ENCODE assay signal across 13 cellular contexts in the genomic region with DNA sequence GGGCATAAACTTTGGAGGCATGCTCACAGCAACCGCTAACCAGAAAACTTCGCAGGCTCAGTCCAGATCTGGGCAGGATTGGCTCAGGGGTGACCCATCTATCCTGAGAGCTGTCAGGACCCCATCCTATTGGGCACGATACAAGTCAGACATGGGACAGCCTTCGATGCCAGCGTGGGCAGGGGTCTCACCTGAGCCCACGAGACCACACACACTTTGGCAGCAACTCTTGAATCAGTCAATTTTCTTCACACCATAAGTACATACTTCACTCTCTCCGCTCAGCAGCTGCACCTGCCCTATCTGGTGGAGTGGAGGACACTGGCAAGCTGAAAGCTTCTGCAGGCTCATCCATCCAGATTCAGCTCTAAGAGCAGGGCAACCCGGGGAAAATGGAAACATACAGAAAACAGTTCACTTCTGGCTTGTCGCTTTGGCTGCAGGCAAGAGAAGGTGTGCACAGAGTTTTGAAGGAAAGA. TPM values are rescaled to one million over a fixed set of nuclear protein-coding genes. Genes with fewer than 3 reads are reported as not detected.
DNase-seq lines count a peak whose midpoint lies in the region; ATAC-seq and TF ChIP-seq lines count a peak whose summit lies in the region.
"Had no signal": no experiment of that assay in that cellular context is flagged by ENCODE, and none has a peak within 500 bp of the region (broad histone marks: within the 10 kb centered on the region; RNA-seq: fewer than 3 reads in every experiment).

No MANE protein-coding gene starts in this region.

- BruUV-seq in Calu3 (replicated peaks; lab: Mats Ljungman, UMichigan), result no TSS peak

- CTCF ChIA-PET in Calu3 (lab: Charles Lee), result interaction anchor here (0.6 to 2.1 kb wide), 6 partner anchors 10 to 204 kb away, joined by 3 to 8 read pairs (median 4); no protein-coding TSS in a partner anchor

- no peak overlapping the region for H3K27ac ChIP-seq in foreskin keratinocyte
- H3K27ac ChIP-seq: brain microvascular endothelial cell had no signal

- peak overlapping the region; percentile 88 for H3K27ac Mint-ChIP-seq in Calu3 (ENCODE audit: unreplicated experiment)
- H3K27ac Mint-ChIP-seq: activated B cell treated with CpG ODN at 0.5 μM for 24 hours; activated CD8-positive, alpha-beta memory T cell treated with anti-CD3 and anti-CD28 coated beads, Interleukin-2, amount 10 ng/mL, durations not matched to agents 7 days and 5 days; CD4-positive, alpha-beta memory T cell had no signal

- intact Hi-C loops in Calu3 (cut with micrococcal nuclease; ENCODE audit: unreplicated experiment), result loop anchor here (5.0 kb wide), 2 partner anchors 53 to 72 kb away; no protein-coding TSS in a partner anchor

- no peak overlapping the region for H3K9ac ChIP-seq in skeletal muscle satellite cell (ENCODE audit: low read depth, low read length)

- H3K27me3 ChIP-seq in foreskin keratinocyte, result no peaks in the 10 kb centered on the region
- H3K27me3 ChIP-seq in skeletal muscle satellite cell (ENCODE audit: control insufficient read depth, insufficient read depth, low read length), result no peaks in the 10 kb centered on the region
- H3K27me3 ChIP-seq: brain microvascular endothelial cell had no signal

- no peak overlapping the region for H3K4me3 ChIP-seq in skeletal muscle satellite cell (ENCODE audit: low read length)
- H3K4me3 ChIP-seq: HAP-1, mucosa of descending colon had no signal

- H3K9me3 ChIP-seq in skeletal muscle satellite cell (replicated peaks; ENCODE audit: low read length), result no peaks in the 10 kb centered on the region
- H3K9me3 ChIP-seq: mucosa of descending colon had no signal

- H3K9me3 Mint-ChIP-seq in Calu3 (ENCODE audit: low read depth, unreplicated experiment), result no peaks in the 10 kb centered on the region
- H3K9me3 Mint-ChIP-seq: activated B cell treated with CpG ODN at 0.5 μM for 24 hours had no signal

- H3K36me3 Mint-ChIP-seq in Calu3 (ENCODE audit: insufficient read depth, unreplicated experiment), result peaks cover 17% of the 10 kb centered on the region
- H3K36me3 Mint-ChIP-seq: activated CD8-positive, alpha-beta memory T cell treated with anti-CD3 and anti-CD28 coated beads, Interleukin-2, amount 10 ng/mL, durations not matched to agents 7 days and 5 days; CD4-positive, alpha-beta memory T cell had no signal

- no peaks in the 10 kb centered on the region for H3K27me3 Mint-ChIP-seq in Calu3 (ENCODE audit: unreplicated experiment)
- H3K27me3 Mint-ChIP-seq: activated B cell treated with CpG ODN at 0.5 μM for 24 hours; activated CD8-positive, alpha-beta memory T cell treated with anti-CD3 and anti-CD28 coated beads, Interleukin-2, amount 10 ng/mL, durations not matched to agents 7 days and 5 days; CD4-positive, alpha-beta memory T cell had no signal

- ATAC-seq in foreskin keratinocyte (peak; percentile 9), GM21737 (IDR thresholded peaks at IDR 0.05; ENCODE audit: unreplicated experiment) (no peak), GM19035 (IDR thresholded peaks at IDR 0.05; ENCODE audit: unreplicated experiment) (no peak)
- ATAC-seq: activated CD8-positive, alpha-beta memory T cell treated with anti-CD3 and anti-CD28 coated beads, Interleukin-2, amount 10 ng/mL, durations not matched to agents 7 days and 5 days had no signal

- peaks cover 3% of the 10 kb centered on the region for H3K36me3 ChIP-seq in skeletal muscle satellite cell (ENCODE audit: insufficient read depth, low read length)
- H3K36me3 ChIP-seq: brain microvascular endothelial cell, HAP-1 had no signal

- H3K4me2 ChIP-seq in skeletal muscle satellite cell (ENCODE audit: low read length), result peak overlapping the region; percentile 73

- H3K4me3 Mint-ChIP-seq in Calu3 (ENCODE audit: low read depth, unreplicated experiment), result peak overlapping the region; percentile 62
- H3K4me3 Mint-ChIP-seq: activated B cell treated with CpG ODN at 0.5 μM for 24 hours; activated CD8-positive, alpha-beta memory T cell treated with anti-CD3 and anti-CD28 coated beads, Interleukin-2, amount 10 ng/mL, durations not matched to agents 7 days and 5 days; CD4-positive, alpha-beta memory T cell had no signal

- DNase-seq in Calu3, result peak; percentile 5
- peak; percentile 17 for DNase-seq in NCI-H2196 (lab: John Stamatoyannopoulos, UW; ENCODE audit: unreplicated experiment)
- no peak for DNase-seq in foreskin keratinocyte
- no peak for DNase-seq in NCI-H446 treated with DMSO at 0.1 percent for 48 hours (lab: John Stamatoyannopoulos, UW)
- DNase-seq: activated B cell treated with CpG ODN at 0.5 μM for 24 hours; activated CD8-positive, alpha-beta memory T cell treated with anti-CD3 and anti-CD28 coated beads, Interleukin-2, amount 10 ng/mL, durations not matched to agents 7 days and 5 days; brain microvascular endothelial cell; CD4-positive, alpha-beta memory T cell; mucosa of descending colon had no signal

- H3K4me1 ChIP-seq in foreskin keratinocyte, result peaks cover 12% of the 10 kb centered on the region
- H3K4me1 ChIP-seq in skeletal muscle satellite cell (ENCODE audit: control insufficient read depth, insufficient read depth, low read length), result peaks cover 33% of the 10 kb centered on the region

- TF ChIP-seq CTCF in Calu3 (IDR thresholded peaks at IDR 0.05; ENCODE audit: unreplicated experiment) (no peak), foreskin keratinocyte (conservative IDR thresholded peaks at IDR 0.05) (no peak)

- peaks cover 50% of the 10 kb centered on the region for H3K4me1 Mint-ChIP-seq in Calu3 (ENCODE audit: low read depth, unreplicated experiment)
- H3K4me1 Mint-ChIP-seq: activated B cell treated with CpG ODN at 0.5 μM for 24 hours; activated CD8-positive, alpha-beta memory T cell treated with anti-CD3 and anti-CD28 coated beads, Interleukin-2, amount 10 ng/mL, durations not matched to agents 7 days and 5 days; CD4-positive, alpha-beta memory T cell had no signal

RNA-seq across cellular contexts. Expression of a gene that starts 48.3 kb away (rescaled TPM):
- total RNA-seq in Calu3 (2022) (13.6 and 17.8 TPM in 2 replicates), foreskin keratinocyte (5.9 and 8.9 TPM in 2 replicates)
- polyA plus RNA-seq in foreskin keratinocyte, result 1.1 and 1.2 TPM in 2 replicates
- total RNA-seq in skeletal muscle satellite cell (2012; rRNA removed), result 5.1 and 8.3 TPM in 2 replicates

Comparison
In these comparisons a context has a peak if more than half of its experiments do, and no peak if none do; other contexts are left out.
1. DNase-seq: peak in Calu3 (single experiment) and NCI-H2196 (single experiment); none in foreskin keratinocyte (0 of 2) and NCI-H446 treated with DMSO at 0.1 percent for 48 hours (single experiment).